16 cellular contexts compared by ENCODE assay signal in genomic region chr7:132255898-132256297, GRCh38.
A peak's percentile ranks its signal among the peaks of the same experiment; 100 is the strongest.
DNase-seq lines count a peak whose midpoint lies in the region; ATAC-seq and TF ChIP-seq lines count a peak whose summit lies in the region.
"Had no signal": no experiment of that assay in that cellular context is flagged by ENCODE, and none has a peak within 500 bp of the region (broad histone marks: within the 10 kb centered on the region; RNA-seq: fewer than 3 reads in every experiment).

No MANE protein-coding gene starts in this region.

- 10 to 29% (median 27%) methylated on average over 4 to 6 of the region's 6 CpGs for WGBS in adrenal gland, 4 donors
- 19 to 23% methylated on average over 6 of the region's 6 CpGs for WGBS in heart right ventricle, 2 donors

- TF ChIP-seq CTCF in adrenal gland (IDR thresholded peaks at IDR 0.05), result no peak
- TF ChIP-seq CTCF in heart right ventricle (IDR thresholded peaks at IDR 0.05), result no peak
- TF ChIP-seq CTCF in thoracic aorta (IDR thresholded peaks at IDR 0.05), result no peak
- TF ChIP-seq CTCF in type B pancreatic cell (conservative IDR thresholded peaks at IDR 0.05), result no peak

- H3K4me1 ChIP-seq in adrenal gland (replicated peaks in 1 of 2) (no peaks in the 10 kb centered on the region), heart right ventricle (peaks cover 3 to 52% (median 24%) of the 10 kb centered on the region in 9 donors), thoracic aorta (ENCODE audit: control insufficient read depth in 1 of 2, low read depth in 2 of 2) (peaks cover 6 to 63% of the 10 kb centered on the region in 2 donors)

- H3K36me3 Mint-ChIP-seq in type B pancreatic cell, result peaks cover 3% of the 10 kb centered on the region
- H3K36me3 Mint-ChIP-seq in natural killer cell treated with Interleukin-12 subunit alpha and Interleukin-12 subunit beta and Interleukin-15 and Interleukin-18, amount 100 ng/mL, for 72 hours, result no peaks in the 10 kb centered on the region
- H3K36me3 Mint-ChIP-seq: activated naive CD4-positive, alpha-beta T cell treated with anti-CD3 and anti-CD28 coated beads, Interleukin-2, amount 10 ng/mL, durations not matched to agents 7 days and 5 days had no signal

- H3K27ac Mint-ChIP-seq in type B pancreatic cell, result no peak overlapping the region
- no peak overlapping the region for H3K27ac Mint-ChIP-seq in natural killer cell treated with Interleukin-12 subunit alpha and Interleukin-12 subunit beta and Interleukin-15 and Interleukin-18, amount 100 ng/mL, for 72 hours
- H3K27ac Mint-ChIP-seq: activated naive CD4-positive, alpha-beta T cell treated with anti-CD3 and anti-CD28 coated beads, Interleukin-2, amount 10 ng/mL, durations not matched to agents 7 days and 5 days; dendritic cell treated with granulocyte-macrophage colony-stimulating factor and Interleukin-4, amounts not matched to agents 40 ng/mL and 50 ng/mL, for 4 days had no signal

- H3K27me3 ChIP-seq in adrenal gland (no peaks in the 10 kb centered on the region), heart right ventricle (no peaks in the 10 kb centered on the region), thoracic aorta (replicated peaks; ENCODE audit: insufficient read depth) (no peaks in the 10 kb centered on the region)
- H3K27me3 ChIP-seq: upper lobe of left lung had no signal

- no peaks in the 10 kb centered on the region for H3K36me3 ChIP-seq in adrenal gland (replicated peaks in 1 of 2)
- H3K36me3 ChIP-seq in heart right ventricle, result no peaks in the 10 kb centered on the region
- no peaks in the 10 kb centered on the region for H3K36me3 ChIP-seq in thoracic aorta
- H3K36me3 ChIP-seq: upper lobe of left lung had no signal

- peaks cover 28% of the 10 kb centered on the region for H3K4me1 Mint-ChIP-seq in type B pancreatic cell (ENCODE audit: unreplicated experiment)
- H3K4me1 Mint-ChIP-seq in natural killer cell treated with Interleukin-12 subunit alpha and Interleukin-12 subunit beta and Interleukin-15 and Interleukin-18, amount 100 ng/mL, for 72 hours (ENCODE audit: low read depth in 2 of 2), result no peaks in the 10 kb centered on the region
- H3K4me1 Mint-ChIP-seq: activated naive CD4-positive, alpha-beta T cell treated with anti-CD3 and anti-CD28 coated beads, Interleukin-2, amount 10 ng/mL, durations not matched to agents 7 days and 5 days had no signal

- ATAC-seq in heart right ventricle, result peak; percentile 43 to 79 (median 68)
- ATAC-seq in thoracic aorta (ENCODE audit: insufficient number of reproducible peaks, low FRiP score, low read depth), result no peak
- ATAC-seq in natural killer cell treated with Interleukin-12 subunit alpha and Interleukin-12 subunit beta and Interleukin-15 and Interleukin-18, amount 100 ng/mL, for 72 hours, result no peak
- ATAC-seq: GM12878, HCT116 had no signal

- no peaks in the 10 kb centered on the region for H3K9me3 ChIP-seq in adrenal gland (replicated peaks in 1 of 3)
- H3K9me3 ChIP-seq in heart right ventricle, result no peaks in the 10 kb centered on the region
- no peaks in the 10 kb centered on the region for H3K9me3 ChIP-seq in thoracic aorta
- H3K9me3 ChIP-seq: upper lobe of left lung had no signal

- H3K27ac ChIP-seq in adrenal gland (no peak overlapping the region), heart right ventricle (peak overlapping the region in 4 of 10 donors; percentile 29 to 65 (median 38)), thoracic aorta (peak overlapping the region; percentile 80 to 82)
- H3K27ac ChIP-seq: PC-9, upper lobe of left lung had no signal

- H3K4me3 Mint-ChIP-seq in type B pancreatic cell, result no peak overlapping the region
- H3K4me3 Mint-ChIP-seq in natural killer cell treated with Interleukin-12 subunit alpha and Interleukin-12 subunit beta and Interleukin-15 and Interleukin-18, amount 100 ng/mL, for 72 hours, result no peak overlapping the region
- H3K4me3 Mint-ChIP-seq: activated naive CD4-positive, alpha-beta T cell treated with anti-CD3 and anti-CD28 coated beads, Interleukin-2, amount 10 ng/mL, durations not matched to agents 7 days and 5 days; dendritic cell treated with granulocyte-macrophage colony-stimulating factor and Interleukin-4, amounts not matched to agents 40 ng/mL and 50 ng/mL, for 4 days had no signal

- H3K4me3 ChIP-seq in adrenal gland, result no peak overlapping the region
- H3K4me3 ChIP-seq in heart right ventricle, result no peak overlapping the region
- no peak overlapping the region for H3K4me3 ChIP-seq in thoracic aorta
- H3K4me3 ChIP-seq: GM12878, PC-9, upper lobe of left lung had no signal

- peaks cover 8% of the 10 kb centered on the region for H3K27me3 Mint-ChIP-seq in type B pancreatic cell
- no peaks in the 10 kb centered on the region for H3K27me3 Mint-ChIP-seq in natural killer cell treated with Interleukin-12 subunit alpha and Interleukin-12 subunit beta and Interleukin-15 and Interleukin-18, amount 100 ng/mL, for 72 hours
- H3K27me3 Mint-ChIP-seq: dendritic cell treated with granulocyte-macrophage colony-stimulating factor and Interleukin-4, amounts not matched to agents 40 ng/mL and 50 ng/mL, for 4 days had no signal

- intact Hi-C loops in adrenal gland (cut with DNase I), result no loop called here
- intact Hi-C loops in heart right ventricle (cut with DNase I), result loop anchor here in 9 of 10 donors (5.0 to 10.0 kb wide), 3 partner anchors 251 to 311 kb away; no protein-coding TSS in a partner anchor

- TF ChIP-seq POLR2A in adrenal gland (IDR thresholded peaks at IDR 0.05), result no peak

- H3K9me3 Mint-ChIP-seq in type B pancreatic cell, result no peaks in the 10 kb centered on the region
- no peaks in the 10 kb centered on the region for H3K9me3 Mint-ChIP-seq in natural killer cell treated with Interleukin-12 subunit alpha and Interleukin-12 subunit beta and Interleukin-15 and Interleukin-18, amount 100 ng/mL, for 72 hours
- H3K9me3 Mint-ChIP-seq: activated naive CD4-positive, alpha-beta T cell treated with anti-CD3 and anti-CD28 coated beads, Interleukin-2, amount 10 ng/mL, durations not matched to agents 7 days and 5 days; dendritic cell treated with granulocyte-macrophage colony-stimulating factor and Interleukin-4, amounts not matched to agents 40 ng/mL and 50 ng/mL, for 4 days had no signal

- DNase-seq in NCI-H1694 (lab: John Stamatoyannopoulos, UW) (peak; percentile 5), NCI-H1694 treated with DMSO at 0.1 percent for 48 hours (lab: John Stamatoyannopoulos, UW) (no peak), adrenal gland (peak in 6 of 7 donors; percentile 41 to 70 (median 57)), heart right ventricle (peak; percentile 24 to 52), thoracic aorta (ENCODE audit: low spot score) (no peak), NK-92 (lab: John Stamatoyannopoulos, UW; ENCODE audit: unreplicated experiment) (no peak), type B pancreatic cell (ENCODE audit: extremely low spot score, unreplicated experiment) (no peak)
- no peak for DNase-seq in natural killer cell treated with Interleukin-12 subunit alpha and Interleukin-12 subunit beta and Interleukin-15 and Interleukin-18, amount 100 ng/mL, for 72 hours (ENCODE audit: low spot score)
- DNase-seq: activated naive CD4-positive, alpha-beta T cell treated with anti-CD3 and anti-CD28 coated beads, Interleukin-2, amount 10 ng/mL, durations not matched to agents 7 days and 5 days; kidney glomerular epithelial cell; NCI-H2107; PC-9 had no signal

Comparison
In these comparisons a context has a peak if more than half of its experiments do, and no peak if none do; other contexts are left out.
1. DNase-seq: peak in NCI-H1694 (single experiment), adrenal gland (6 of 7) and heart right ventricle (2 of 2); none in NCI-H1694 treated with DMSO at 0.1 percent for 48 hours (single experiment), thoracic aorta (single experiment), NK-92 (single experiment), type B pancreatic cell (single experiment) and natural killer cell treated with Interleukin-12 subunit alpha and Interleukin-12 subunit beta and Interleukin-15 and Interleukin-18, amount 100 ng/mL, for 72 hours (single experiment).
2. H3K27ac ChIP-seq: peak in thoracic aorta (2 of 2); none in adrenal gland (0 of 5).
3. ATAC-seq: peak in heart right ventricle (8 of 8); none in thoracic aorta (single experiment) and natural killer cell treated with Interleukin-12 subunit alpha and Interleukin-12 subunit beta and Interleukin-15 and Interleukin-18, amount 100 ng/mL, for 72 hours (0 of 2).
4. intact Hi-C loops: an anchor here in heart right ventricle (5.0 to 10.0 kb wide); none called in adrenal gland.